Comparison of ENCODE assay signal across 8 cellular contexts in genomic region chr2:12169060-12169406, GRCh38.
DNase-seq lines count a peak whose midpoint lies in the region; ATAC-seq and FAIRE-seq lines count a peak whose summit lies in the region.

No MANE protein-coding gene starts in this region.

- H3K4me3 ChIP-seq in skeletal muscle cell (ENCODE audit: low read depth, low read length), result no peak overlapping the region

- no peak overlapping the region for H3K4me3 Mint-ChIP-seq in activated CD4-positive, alpha-beta T cell treated with anti-CD3 and anti-CD28 coated beads, Interleukin-2, amount 10 ng/mL, durations not matched to agents 7 days and 5 days

- no peak overlapping the region for H3K27ac Mint-ChIP-seq in activated CD4-positive, alpha-beta T cell treated with anti-CD3 and anti-CD28 coated beads, Interleukin-2, amount 10 ng/mL, durations not matched to agents 7 days and 5 days

- peaks cover 2% of the 10 kb centered on the region for H3K36me3 Mint-ChIP-seq in activated CD4-positive, alpha-beta T cell treated with anti-CD3 and anti-CD28 coated beads, Interleukin-2, amount 10 ng/mL, durations not matched to agents 7 days and 5 days (ENCODE audit: low read depth)

- no peaks in the 10 kb centered on the region for H3K9me3 Mint-ChIP-seq in activated CD4-positive, alpha-beta T cell treated with anti-CD3 and anti-CD28 coated beads, Interleukin-2, amount 10 ng/mL, durations not matched to agents 7 days and 5 days

- H3K4me1 Mint-ChIP-seq in activated CD4-positive, alpha-beta T cell treated with anti-CD3 and anti-CD28 coated beads, Interleukin-2, amount 10 ng/mL, durations not matched to agents 7 days and 5 days, result peaks cover 22% of the 10 kb centered on the region

- POLR2A ChIA-PET in activated CD4-positive, alpha-beta T cell treated with anti-CD3 and anti-CD28 coated beads, Interleukin-2, amount 10 ng/mL, durations not matched to agents 7 days and 5 days (lab: Charles Lee), result no interaction called here

- CTCF ChIA-PET in activated CD4-positive, alpha-beta T cell treated with anti-CD3 and anti-CD28 coated beads, Interleukin-2, amount 10 ng/mL, durations not matched to agents 7 days and 5 days (lab: Charles Lee), result interaction anchor here (1.2 to 2.9 kb wide), 3 partner anchors 10 to 15 kb away, joined by 4 to 7 read pairs (median 4); no protein-coding TSS in a partner anchor

- peaks cover 5% of the 10 kb centered on the region for H3K27me3 Mint-ChIP-seq in activated CD4-positive, alpha-beta T cell treated with anti-CD3 and anti-CD28 coated beads, Interleukin-2, amount 10 ng/mL, durations not matched to agents 7 days and 5 days

- FAIRE-seq in RCC 7860 (lab: Jason Lieb, UNC), result no peak

- ATAC-seq in GM19452 (IDR thresholded peaks at IDR 0.05; ENCODE audit: unreplicated experiment), result peak; percentile 58

- peak; percentile 92 for DNase-seq in SKM-1 treated with dmso at 0.1 percent for 144 hours (lab: John Stamatoyannopoulos, UW; ENCODE audit: unreplicated experiment)
- peak; percentile 56 for DNase-seq in glomerular endothelial cell (ENCODE audit: extremely low read depth, low read depth, low spot score)
- peak; percentile 45 for DNase-seq in skeletal muscle cell (ENCODE audit: low read depth)
- no peak for DNase-seq in NCI-H345 treated with DMSO at 0.1 percent for 48 hours (lab: John Stamatoyannopoulos, UW; ENCODE audit: unreplicated experiment)
- DNase-seq in NCI-H2107 treated with DMSO at 0.1 percent for 48 hours (lab: John Stamatoyannopoulos, UW; ENCODE audit: unreplicated experiment), result no peak
- no peak for DNase-seq in activated CD4-positive, alpha-beta T cell treated with anti-CD3 and anti-CD28 coated beads, Interleukin-2, amount 10 ng/mL, durations not matched to agents 7 days and 5 days
- no peak for DNase-seq in RCC 7860 (ENCODE audit: low spot score)

Comparison
In these comparisons a context has a peak if more than half of its experiments do, and no peak if none do; other contexts are left out.
1. DNase-seq: peak in SKM-1 treated with dmso at 0.1 percent for 144 hours (single experiment), glomerular endothelial cell (single experiment) and skeletal muscle cell (single experiment); none in NCI-H345 treated with DMSO at 0.1 percent for 48 hours (single experiment), NCI-H2107 treated with DMSO at 0.1 percent for 48 hours (single experiment), activated CD4-positive, alpha-beta T cell treated with anti-CD3 and anti-CD28 coated beads, Interleukin-2, amount 10 ng/mL, durations not matched to agents 7 days and 5 days (single experiment) and RCC 7860 (single experiment).